In the genomic region with DNA sequence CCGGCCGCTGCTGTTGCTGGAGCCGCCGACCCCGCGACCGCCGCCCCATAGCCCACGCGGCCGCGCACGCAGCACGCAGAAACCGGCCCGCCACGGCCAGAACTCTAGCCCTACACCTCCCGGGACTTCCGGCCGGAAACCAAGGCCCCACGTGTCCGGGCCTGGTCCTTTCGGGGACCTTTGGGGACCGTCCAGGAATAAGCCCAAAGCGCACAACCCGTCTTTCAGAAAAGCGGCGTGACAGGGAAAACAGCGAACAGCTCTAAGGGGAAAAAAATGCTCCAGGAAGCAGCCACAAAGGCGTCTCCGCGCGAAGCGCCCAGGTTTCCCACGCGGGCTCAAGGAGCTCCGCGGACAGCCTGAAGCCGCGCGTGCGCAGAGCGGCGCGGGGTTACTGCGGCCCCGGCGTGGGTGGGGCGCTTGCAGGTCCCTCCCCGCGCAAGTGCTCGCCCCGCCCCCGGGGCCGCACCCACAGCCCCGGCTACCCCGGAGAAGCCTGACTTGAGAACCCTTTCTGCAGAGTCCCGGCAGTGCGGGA, we compare ENCODE assay signal across 8 cellular contexts. TPM values are rescaled to one million over a fixed set of nuclear protein-coding genes. Genes with fewer than 3 reads are reported as not detected.
DNase-seq lines count a peak whose midpoint lies in the region; ATAC-seq lines count a peak whose summit lies in the region.

A gene (minus strand): TSS at position 114 of the 538 bp plus-strand sequence. CDS start 65 bp downstream, at position 49.
A gene with protein sequence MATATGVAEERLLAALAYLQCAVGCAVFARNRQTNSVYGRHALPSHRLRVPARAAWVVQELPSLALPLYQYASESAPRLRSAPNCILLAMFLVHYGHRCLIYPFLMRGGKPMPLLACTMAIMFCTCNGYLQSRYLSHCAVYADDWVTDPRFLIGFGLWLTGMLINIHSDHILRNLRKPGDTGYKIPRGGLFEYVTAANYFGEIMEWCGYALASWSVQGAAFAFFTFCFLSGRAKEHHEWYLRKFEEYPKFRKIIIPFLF (plus strand): TSS at position 510 of the 538 bp plus-strand sequence. CDS start 137 bp downstream, outside the sequence.

- H3K27ac ChIP-seq in BLaER1 = peak within 1 kb of the TSS; percentile 99
- peak within 1 kb of the TSS; percentile 97 for H3K27ac ChIP-seq in cingulate gyrus (ENCODE audit: low read depth, low read length)

- peaks cover 35% of the 10 kb centered on the region for H3K36me3 ChIP-seq in BLaER1

- H3K4me3 ChIP-seq in BLaER1 = peak within 1 kb of the TSS; percentile 92

- intact Hi-C loops in left colon (cut with DNase I, micrococcal nuclease) = loop anchor here in 1 of 2 donors (10.0 kb wide), 1 partner anchor 72 kb away; no protein-coding TSS in a partner anchor

- peak; percentile 88 for ATAC-seq in GM19328 (IDR thresholded peaks at IDR 0.05; ENCODE audit: unreplicated experiment)
- peak; percentile 71 for ATAC-seq in HG03469 (IDR thresholded peaks at IDR 0.05; ENCODE audit: unreplicated experiment)
- peak; percentile 95 for ATAC-seq in left colon

- peak; percentile 81 to 95 for DNase-seq in NCI-H526 (lab: John Stamatoyannopoulos, UW)
- peak; percentile 93 for DNase-seq in activated CD4-positive, alpha-beta T cell treated with anti-CD3 and anti-CD28 coated beads for 48 hours
- peak; percentile 91 to 93 for DNase-seq in left colon
- DNase-seq in stimulated activated CD4-positive, alpha-beta T cell treated with anti-CD3 and anti-CD28 coated beads, Interleukin-1b, Interleukin-23, amount 100 ng/mL, for 4 hours (ENCODE audit: low read depth in 2 of 2) = peak; percentile 90 to 93

- peak within 1 kb of the TSS; percentile 97 for H3K9ac ChIP-seq in BLaER1

- no peaks in the 10 kb centered on the region for H3K27me3 ChIP-seq in BLaER1

- H3K4me2 ChIP-seq in BLaER1 = peak within 1 kb of the TSS; percentile 96

- H4K20me1 ChIP-seq in BLaER1 = peaks cover 66% of the 10 kb centered on the region

- peaks cover 14% of the 10 kb centered on the region for H3K4me1 ChIP-seq in BLaER1

- H3K9me3 ChIP-seq in BLaER1 = no peaks in the 10 kb centered on the region

RNA-seq across cellular contexts. Expression of the first gene that starts in this region (rescaled TPM):
- total RNA-seq in left colon = 10 to 100 TPM; 49.2 to 56.7 TPM

RNA-seq across cellular contexts. Expression of the second gene that starts in this region (rescaled TPM):
- total RNA-seq in left colon = 10 to 100 TPM; 16.3 to 18.9 TPM

Comparison
In these comparisons a context has a peak if more than half of its experiments do, and no peak if none do; other contexts are left out.
1. Peak in every context shown above with its lines: DNase-seq, ATAC-seq, H3K4me3 ChIP-seq and H3K27ac ChIP-seq.